ENCODE assay signal across 1 cellular context in the genomic region with DNA sequence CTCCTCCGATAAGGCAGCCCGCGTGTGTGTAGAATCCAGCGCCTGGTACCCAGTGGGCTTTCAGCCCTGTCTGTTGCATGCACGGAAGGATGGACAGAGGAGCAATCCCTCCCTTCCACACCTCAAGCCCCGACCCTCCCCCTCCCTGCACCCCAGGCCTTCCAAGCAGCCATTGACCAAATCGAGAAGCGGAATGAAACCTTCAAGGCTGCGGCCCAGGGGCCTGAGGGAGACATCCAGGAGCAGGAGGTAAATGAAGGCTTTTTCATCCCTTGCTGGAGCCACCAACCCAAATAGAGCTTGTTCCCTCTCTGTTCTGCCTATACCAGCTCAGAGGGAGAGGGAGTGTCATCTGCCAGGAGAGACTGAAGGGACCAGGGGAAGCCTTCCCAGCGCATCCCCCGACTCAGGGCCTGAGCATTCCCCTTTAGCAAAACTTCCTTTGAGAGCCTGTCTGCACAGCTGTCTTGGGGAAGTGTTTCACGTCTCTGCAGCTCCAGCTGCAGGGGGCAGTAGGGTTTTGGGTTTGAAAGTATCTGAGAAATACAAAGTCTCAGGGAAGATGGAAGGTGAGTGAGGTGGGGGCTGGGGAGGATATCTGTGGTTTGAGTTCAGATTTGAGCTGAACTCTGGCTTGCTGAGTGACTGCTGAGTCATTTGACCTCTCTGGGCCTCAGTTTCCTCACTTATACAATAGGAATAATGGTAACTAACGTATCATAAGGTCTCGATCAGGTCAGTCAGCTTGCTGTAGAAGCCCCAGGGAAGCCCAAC.
A peak's percentile ranks its signal among the peaks of the same experiment; 100 is the strongest.
TF ChIP-seq lines count a peak whose summit lies in the region.

No MANE protein-coding gene starts in this region.

TF ChIP-seq in K562, 482 proteins besides CTCF, POLR2A, EP300 and RAD21 (continued from another document):
- TF ChIP-seq, protein P1, sequence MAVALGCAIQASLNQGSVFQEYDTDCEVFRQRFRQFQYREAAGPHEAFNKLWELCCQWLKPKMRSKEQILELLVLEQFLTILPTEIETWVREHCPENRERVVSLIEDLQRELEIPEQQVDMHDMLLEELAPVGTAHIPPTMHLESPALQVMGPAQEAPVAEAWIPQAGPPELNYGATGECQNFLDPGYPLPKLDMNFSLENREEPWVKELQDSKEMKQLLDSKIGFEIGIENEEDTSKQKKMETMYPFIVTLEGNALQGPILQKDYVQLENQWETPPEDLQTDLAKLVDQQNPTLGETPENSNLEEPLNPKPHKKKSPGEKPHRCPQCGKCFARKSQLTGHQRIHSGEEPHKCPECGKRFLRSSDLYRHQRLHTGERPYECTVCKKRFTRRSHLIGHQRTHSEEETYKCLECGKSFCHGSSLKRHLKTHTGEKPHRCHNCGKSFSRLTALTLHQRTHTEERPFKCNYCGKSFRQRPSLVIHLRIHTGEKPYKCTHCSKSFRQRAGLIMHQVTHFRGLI (CRISPR knock-in tag; IDR thresholded peaks at IDR 0.05) = no peak
- no peak for TF ChIP-seq TAF9B (IDR thresholded peaks at IDR 0.05; ENCODE audit: partially characterized antibody)
- TF ChIP-seq SMC3 (conservative IDR thresholded peaks at IDR 0.05; ENCODE audit: insufficient read depth, low read depth, low read length) = peak; percentile 95
- TF ChIP-seq, protein P2, sequence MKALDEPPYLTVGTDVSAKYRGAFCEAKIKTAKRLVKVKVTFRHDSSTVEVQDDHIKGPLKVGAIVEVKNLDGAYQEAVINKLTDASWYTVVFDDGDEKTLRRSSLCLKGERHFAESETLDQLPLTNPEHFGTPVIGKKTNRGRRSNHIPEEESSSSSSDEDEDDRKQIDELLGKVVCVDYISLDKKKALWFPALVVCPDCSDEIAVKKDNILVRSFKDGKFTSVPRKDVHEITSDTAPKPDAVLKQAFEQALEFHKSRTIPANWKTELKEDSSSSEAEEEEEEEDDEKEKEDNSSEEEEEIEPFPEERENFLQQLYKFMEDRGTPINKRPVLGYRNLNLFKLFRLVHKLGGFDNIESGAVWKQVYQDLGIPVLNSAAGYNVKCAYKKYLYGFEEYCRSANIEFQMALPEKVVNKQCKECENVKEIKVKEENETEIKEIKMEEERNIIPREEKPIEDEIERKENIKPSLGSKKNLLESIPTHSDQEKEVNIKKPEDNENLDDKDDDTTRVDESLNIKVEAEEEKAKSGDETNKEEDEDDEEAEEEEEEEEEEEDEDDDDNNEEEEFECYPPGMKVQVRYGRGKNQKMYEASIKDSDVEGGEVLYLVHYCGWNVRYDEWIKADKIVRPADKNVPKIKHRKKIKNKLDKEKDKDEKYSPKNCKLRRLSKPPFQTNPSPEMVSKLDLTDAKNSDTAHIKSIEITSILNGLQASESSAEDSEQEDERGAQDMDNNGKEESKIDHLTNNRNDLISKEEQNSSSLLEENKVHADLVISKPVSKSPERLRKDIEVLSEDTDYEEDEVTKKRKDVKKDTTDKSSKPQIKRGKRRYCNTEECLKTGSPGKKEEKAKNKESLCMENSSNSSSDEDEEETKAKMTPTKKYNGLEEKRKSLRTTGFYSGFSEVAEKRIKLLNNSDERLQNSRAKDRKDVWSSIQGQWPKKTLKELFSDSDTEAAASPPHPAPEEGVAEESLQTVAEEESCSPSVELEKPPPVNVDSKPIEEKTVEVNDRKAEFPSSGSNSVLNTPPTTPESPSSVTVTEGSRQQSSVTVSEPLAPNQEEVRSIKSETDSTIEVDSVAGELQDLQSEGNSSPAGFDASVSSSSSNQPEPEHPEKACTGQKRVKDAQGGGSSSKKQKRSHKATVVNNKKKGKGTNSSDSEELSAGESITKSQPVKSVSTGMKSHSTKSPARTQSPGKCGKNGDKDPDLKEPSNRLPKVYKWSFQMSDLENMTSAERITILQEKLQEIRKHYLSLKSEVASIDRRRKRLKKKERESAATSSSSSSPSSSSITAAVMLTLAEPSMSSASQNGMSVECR (CRISPR knock-in tag; IDR thresholded peaks at IDR 0.05) = no peak
- TF ChIP-seq, protein P3, sequence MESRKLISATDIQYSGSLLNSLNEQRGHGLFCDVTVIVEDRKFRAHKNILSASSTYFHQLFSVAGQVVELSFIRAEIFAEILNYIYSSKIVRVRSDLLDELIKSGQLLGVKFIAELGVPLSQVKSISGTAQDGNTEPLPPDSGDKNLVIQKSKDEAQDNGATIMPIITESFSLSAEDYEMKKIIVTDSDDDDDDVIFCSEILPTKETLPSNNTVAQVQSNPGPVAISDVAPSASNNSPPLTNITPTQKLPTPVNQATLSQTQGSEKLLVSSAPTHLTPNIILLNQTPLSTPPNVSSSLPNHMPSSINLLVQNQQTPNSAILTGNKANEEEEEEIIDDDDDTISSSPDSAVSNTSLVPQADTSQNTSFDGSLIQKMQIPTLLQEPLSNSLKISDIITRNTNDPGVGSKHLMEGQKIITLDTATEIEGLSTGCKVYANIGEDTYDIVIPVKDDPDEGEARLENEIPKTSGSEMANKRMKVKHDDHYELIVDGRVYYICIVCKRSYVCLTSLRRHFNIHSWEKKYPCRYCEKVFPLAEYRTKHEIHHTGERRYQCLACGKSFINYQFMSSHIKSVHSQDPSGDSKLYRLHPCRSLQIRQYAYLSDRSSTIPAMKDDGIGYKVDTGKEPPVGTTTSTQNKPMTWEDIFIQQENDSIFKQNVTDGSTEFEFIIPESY (CRISPR knock-in tag; IDR thresholded peaks at IDR 0.05) = no peak
- TF ChIP-seq, protein P4, sequence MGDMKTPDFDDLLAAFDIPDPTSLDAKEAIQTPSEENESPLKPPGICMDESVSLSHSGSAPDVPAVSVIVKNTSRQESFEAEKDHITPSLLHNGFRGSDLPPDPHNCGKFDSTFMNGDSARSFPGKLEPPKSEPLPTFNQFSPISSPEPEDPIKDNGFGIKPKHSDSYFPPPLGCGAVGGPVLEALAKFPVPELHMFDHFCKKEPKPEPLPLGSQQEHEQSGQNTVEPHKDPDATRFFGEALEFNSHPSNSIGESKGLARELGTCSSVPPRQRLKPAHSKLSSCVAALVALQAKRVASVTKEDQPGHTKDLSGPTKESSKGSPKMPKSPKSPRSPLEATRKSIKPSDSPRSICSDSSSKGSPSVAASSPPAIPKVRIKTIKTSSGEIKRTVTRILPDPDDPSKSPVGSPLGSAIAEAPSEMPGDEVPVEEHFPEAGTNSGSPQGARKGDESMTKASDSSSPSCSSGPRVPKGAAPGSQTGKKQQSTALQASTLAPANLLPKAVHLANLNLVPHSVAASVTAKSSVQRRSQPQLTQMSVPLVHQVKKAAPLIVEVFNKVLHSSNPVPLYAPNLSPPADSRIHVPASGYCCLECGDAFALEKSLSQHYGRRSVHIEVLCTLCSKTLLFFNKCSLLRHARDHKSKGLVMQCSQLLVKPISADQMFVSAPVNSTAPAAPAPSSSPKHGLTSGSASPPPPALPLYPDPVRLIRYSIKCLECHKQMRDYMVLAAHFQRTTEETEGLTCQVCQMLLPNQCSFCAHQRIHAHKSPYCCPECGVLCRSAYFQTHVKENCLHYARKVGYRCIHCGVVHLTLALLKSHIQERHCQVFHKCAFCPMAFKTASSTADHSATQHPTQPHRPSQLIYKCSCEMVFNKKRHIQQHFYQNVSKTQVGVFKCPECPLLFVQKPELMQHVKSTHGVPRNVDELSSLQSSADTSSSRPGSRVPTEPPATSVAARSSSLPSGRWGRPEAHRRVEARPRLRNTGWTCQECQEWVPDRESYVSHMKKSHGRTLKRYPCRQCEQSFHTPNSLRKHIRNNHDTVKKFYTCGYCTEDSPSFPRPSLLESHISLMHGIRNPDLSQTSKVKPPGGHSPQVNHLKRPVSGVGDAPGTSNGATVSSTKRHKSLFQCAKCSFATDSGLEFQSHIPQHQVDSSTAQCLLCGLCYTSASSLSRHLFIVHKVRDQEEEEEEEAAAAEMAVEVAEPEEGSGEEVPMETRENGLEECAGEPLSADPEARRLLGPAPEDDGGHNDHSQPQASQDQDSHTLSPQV (IDR thresholded peaks at IDR 0.05) = 0 out of 2 replicates have a peak, but pooled peaks have one; percentile 33
